8 cellular contexts compared by ENCODE assay signal in the genomic region with DNA sequence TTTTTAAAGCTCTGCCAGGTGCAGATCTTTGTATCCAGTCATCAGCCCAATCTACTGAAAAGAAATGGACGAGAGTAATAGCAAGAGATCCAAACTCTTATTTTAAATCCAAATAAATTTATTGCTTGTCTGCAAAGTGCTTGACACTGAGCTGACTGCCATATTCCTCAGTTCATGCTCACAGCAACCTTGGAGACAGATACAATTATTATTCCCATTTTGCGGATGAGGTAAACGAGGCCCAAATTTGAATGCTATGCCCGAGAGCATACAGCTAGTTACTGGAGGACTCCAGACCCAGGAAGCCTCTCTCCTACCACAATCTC. TPM values are rescaled to one million over a fixed set of nuclear protein-coding genes. Genes with fewer than 3 reads are reported as not detected.
DNase-seq lines count a peak whose midpoint lies in the region; ATAC-seq and TF ChIP-seq lines count a peak whose summit lies in the region.

No MANE protein-coding gene starts in this region.

- no peaks in the 10 kb centered on the region for H3K27me3 Mint-ChIP-seq in CD4-positive, alpha-beta T cell
- H3K27me3 Mint-ChIP-seq in endodermal cell (ENCODE audit: insufficient read depth), result peaks cover 8% of the 10 kb centered on the region

- peak overlapping the region; percentile 86 for H3K23ac ChIP-seq in neuronal stem cell (ENCODE audit: low read depth, low read length, poor library complexity)

- H3K36me3 Mint-ChIP-seq in CD4-positive, alpha-beta T cell (ENCODE audit: low read depth), result peaks cover 43% of the 10 kb centered on the region
- peaks cover 29% of the 10 kb centered on the region for H3K36me3 Mint-ChIP-seq in endodermal cell (ENCODE audit: low read depth)

- intact Hi-C loops in CD4-positive, alpha-beta T cell (cut with DNase I, micrococcal nuclease), result loop anchor here (1.0 to 10.0 kb wide), 4 partner anchors 27 to 329 kb away; partner anchors contain the start of genes CYB5B (in 1 of the 2) and NQO1 (in 1 of the 2)

- H3K27me3 ChIP-seq in CD4-positive, alpha-beta T cell (ENCODE audit: control insufficient read depth, insufficient read depth, low read length), result no peaks in the 10 kb centered on the region
- H3K27me3 ChIP-seq in OCI-LY1 (ENCODE audit: insufficient read depth, low read length) (no peaks in the 10 kb centered on the region), endodermal cell (ENCODE audit: control insufficient read depth, insufficient read depth, low read length, poor library complexity, severe bottlenecking) (no peaks in the 10 kb centered on the region), neuronal stem cell (ENCODE audit: control insufficient read depth in 3 of 3, insufficient read depth in 3 of 3, low read depth in 1 of 3, low read length in 3 of 3) (no peaks in the 10 kb centered on the region)

- H2AFZ ChIP-seq in OCI-LY1 (ENCODE audit: low read length) (no peak overlapping the region), neuronal stem cell (ENCODE audit: low read length) (peak overlapping the region; percentile 92)

- TF ChIP-seq CTCF in CD4-positive, alpha-beta T cell (IDR thresholded peaks at IDR 0.05), result no peak
- TF ChIP-seq CTCF in OCI-LY1 (IDR thresholded peaks at IDR 0.05; ENCODE audit: low read length), result no peak
- no peak for TF ChIP-seq CTCF in endodermal cell (conservative IDR thresholded peaks at IDR 0.05)

- no peaks in the 10 kb centered on the region for H3K9me3 Mint-ChIP-seq in CD4-positive, alpha-beta T cell
- no peaks in the 10 kb centered on the region for H3K9me3 Mint-ChIP-seq in endodermal cell

- peaks cover 35% of the 10 kb centered on the region for H3K79me2 ChIP-seq in OCI-LY1 (ENCODE audit: insufficient read depth, low read length)

- no peak for ATAC-seq in CD4-positive, alpha-beta T cell (ENCODE audit: poor library complexity)
- ATAC-seq in GM18511 (IDR thresholded peaks at IDR 0.05; ENCODE audit: unreplicated experiment) (no peak), HG03442 (IDR thresholded peaks at IDR 0.05; ENCODE audit: unreplicated experiment) (no peak), HG02588 (IDR thresholded peaks at IDR 0.05; ENCODE audit: unreplicated experiment) (no peak)

- H3K4me2 ChIP-seq in OCI-LY1 (ENCODE audit: low read length) (peak overlapping the region; percentile 96), neuronal stem cell (ENCODE audit: insufficient read depth, low read length, poor library complexity, severe bottlenecking) (peak overlapping the region; percentile 41)

- H3K9ac ChIP-seq in OCI-LY1 (ENCODE audit: low read length), result peak overlapping the region; percentile 85
- peak overlapping the region; percentile 91 for H3K9ac ChIP-seq in endodermal cell (ENCODE audit: extremely low read depth, low read length, poor library complexity, severe bottlenecking)
- H3K9ac ChIP-seq in neuronal stem cell (ENCODE audit: low read depth, low read length, poor library complexity), result peak overlapping the region; percentile 99

- no peak overlapping the region for H2AK5ac ChIP-seq in neuronal stem cell (ENCODE audit: low read depth, low read length)

- H2BK15ac ChIP-seq in neuronal stem cell (ENCODE audit: low read length), result no peak overlapping the region

- 6 to 8% methylated on average over 3 to 4 of the region's 4 CpGs for WGBS in endodermal cell (ENCODE audit: insufficient coverage in 1 of 2, insufficient read length in 1 of 2), 2 experiments
- WGBS in neuronal stem cell (ENCODE audit: extremely low coverage in 2 of 2, insufficient read length in 2 of 2, insufficient replicate concordance in 1 of 2), 2 donors, result no CpG with 5 or more reads among the region's 4 CpGs

- H3K4me3 ChIP-seq in OCI-LY1 (ENCODE audit: low read depth, low read length, poor library complexity, severe bottlenecking) (peak overlapping the region; percentile 94), endodermal cell (ENCODE audit: low read length) (peak overlapping the region; percentile 100), neuronal stem cell (ENCODE audit: low read length in 2 of 2) (peak overlapping the region; percentile 89 to 90)

- H3K14ac ChIP-seq in neuronal stem cell (ENCODE audit: low read length), result no peak overlapping the region

- H3K79me1 ChIP-seq in neuronal stem cell (ENCODE audit: low read depth, low read length), result peaks cover 8% of the 10 kb centered on the region

- CTCF ChIA-PET in CD4-positive, alpha-beta T cell (lab: Charles Lee), result interaction anchor here (0.6 to 2.9 kb wide), 12 partner anchors 10 to 358 kb away, joined by 3 to 19 read pairs (median 4); partner anchors contain the start of gene NQO1

- H3K18ac ChIP-seq in neuronal stem cell (ENCODE audit: low read length), result no peak overlapping the region

- H3K4me1 Mint-ChIP-seq in CD4-positive, alpha-beta T cell (ENCODE audit: low read depth), result peaks cover 34% of the 10 kb centered on the region
- peaks cover 6% of the 10 kb centered on the region for H3K4me1 Mint-ChIP-seq in endodermal cell

- peak overlapping the region; percentile 71 for H3K27ac ChIP-seq in CD4-positive, alpha-beta T cell (ENCODE audit: low read depth, low read length)
- peak overlapping the region; percentile 28 for H3K27ac ChIP-seq in OCI-LY1 (ENCODE audit: low read depth, low read length, poor library complexity, severe bottlenecking)
- no peak overlapping the region for H3K27ac ChIP-seq in endodermal cell (ENCODE audit: low read depth, low read length)
- no peak overlapping the region for H3K27ac ChIP-seq in neuronal stem cell (replicated peaks; ENCODE audit: low read length)

- H4K91ac ChIP-seq in neuronal stem cell (ENCODE audit: low read depth, low read length, poor library complexity), result no peak overlapping the region

- peak overlapping the region; percentile 89 for H3K27ac Mint-ChIP-seq in CD4-positive, alpha-beta T cell
- peak overlapping the region; percentile 99 for H3K27ac Mint-ChIP-seq in endodermal cell

- no peak overlapping the region for H3K4ac ChIP-seq in neuronal stem cell (ENCODE audit: low read length)

- no peak overlapping the region for H4K8ac ChIP-seq in neuronal stem cell (ENCODE audit: low read depth, low read length)

- no peak for DNase-seq in CD4-positive, alpha-beta T cell
- DNase-seq in endodermal cell (no peak), neuronal stem cell (ENCODE audit: low spot score) (no peak), DMS153 (lab: John Stamatoyannopoulos, UW) (no peak)

- H3K4me3 Mint-ChIP-seq in CD4-positive, alpha-beta T cell, result peak overlapping the region; percentile 100
- peak overlapping the region; percentile 98 for H3K4me3 Mint-ChIP-seq in endodermal cell

- no peak overlapping the region for H2BK120ac ChIP-seq in neuronal stem cell (ENCODE audit: low read depth, low read length)

- H3K9me3 ChIP-seq in CD4-positive, alpha-beta T cell (ENCODE audit: control insufficient read depth, low read length), result no peaks in the 10 kb centered on the region
- H3K9me3 ChIP-seq in OCI-LY1 (ENCODE audit: low read length) (no peaks in the 10 kb centered on the region), endodermal cell (ENCODE audit: control insufficient read depth, low read length) (no peaks in the 10 kb centered on the region), neuronal stem cell (replicated peaks in 1 of 2; ENCODE audit: control insufficient read depth in 2 of 2, insufficient read depth in 1 of 2, low read depth in 1 of 2, low read length in 2 of 2) (no peaks in the 10 kb centered on the region)

- H3K36me3 ChIP-seq in OCI-LY1 (ENCODE audit: insufficient read depth, low read length) (peaks cover 41% of the 10 kb centered on the region), endodermal cell (ENCODE audit: control insufficient read depth, insufficient read depth, low read length) (peaks cover 33% of the 10 kb centered on the region), neuronal stem cell (replicated peaks in 1 of 2; ENCODE audit: control insufficient read depth in 2 of 2, insufficient read depth in 2 of 2, low read length in 2 of 2) (peaks cover 10 to 42% of the 10 kb centered on the region in 2 donors)

- H4K20me1 ChIP-seq in OCI-LY1 (ENCODE audit: insufficient read depth, low read length), result no peaks in the 10 kb centered on the region

- POLR2A ChIA-PET in CD4-positive, alpha-beta T cell (lab: Charles Lee), result interaction anchor here (0.8 to 3.8 kb wide), 12 partner anchors 8 to 415 kb away, joined by 3 to 62 read pairs (median 5); partner anchors contain the start of genes COG8, CYB5B, NQO1 and WWP2

- H3F3A ChIP-seq in OCI-LY1 (ENCODE audit: insufficient read depth, low read length), result no peaks in the 10 kb centered on the region

- H3K4me1 ChIP-seq in OCI-LY1 (ENCODE audit: insufficient read depth, low read length, severe bottlenecking) (peaks cover 25% of the 10 kb centered on the region), endodermal cell (ENCODE audit: control insufficient read depth, insufficient read depth, low read length) (no peaks in the 10 kb centered on the region), neuronal stem cell (ENCODE audit: control insufficient read depth in 2 of 2, insufficient read depth in 1 of 2, low read depth in 1 of 2, low read length in 2 of 2) (peaks cover 0 to 3% of the 10 kb centered on the region in 2 donors)

- no peak overlapping the region for H2BK12ac ChIP-seq in neuronal stem cell (ENCODE audit: low read length)

- H3K9me2 ChIP-seq in OCI-LY1 (ENCODE audit: low read depth, low read length), result no peaks in the 10 kb centered on the region

- no peak overlapping the region for H2BK5ac ChIP-seq in neuronal stem cell (ENCODE audit: low read length)

RNA-seq across cellular contexts. Expression of gene NOB1, which starts 0.6 kb away (rescaled TPM):
- 10 to 100 TPM; 31.0 to 33.9 TPM for total RNA-seq in CD4-positive, alpha-beta T cell
- 10 to 100 TPM; 53.1 to 53.4 TPM for total RNA-seq in endodermal cell
- 60.9 TPM for polyA plus RNA-seq in endodermal cell (2013, experiment 1 of 2)
- polyA plus RNA-seq in endodermal cell (2013, experiment 2 of 2), result 51.8 TPM
- 61.5 TPM for polyA plus RNA-seq in neuronal stem cell (2013, experiment 1 of 2)
- 60.0 TPM for polyA plus RNA-seq in neuronal stem cell (2013, experiment 2 of 2)

RNA-seq across cellular contexts. Expression of gene WWP2, which starts 8.0 kb away (rescaled TPM):
- 10 to 100 TPM; 41.9 to 43.0 TPM for total RNA-seq in CD4-positive, alpha-beta T cell
- 10 to 100 TPM; 42.3 to 50.0 TPM for total RNA-seq in endodermal cell
- 23.3 TPM for polyA plus RNA-seq in endodermal cell (2013, experiment 1 of 2)
- 20.7 TPM for polyA plus RNA-seq in endodermal cell (2013, experiment 2 of 2)
- polyA plus RNA-seq in neuronal stem cell (2013, experiment 1 of 2), result 15.3 TPM
- 15.3 TPM for polyA plus RNA-seq in neuronal stem cell (2013, experiment 2 of 2)

RNA-seq across cellular contexts. Expression of gene NQO1, which starts 27.7 kb away (rescaled TPM):
- total RNA-seq in CD4-positive, alpha-beta T cell, result under 1 TPM; 0.25 to 0.80 TPM
- 100 to 1,000 TPM; 126 to 141 TPM for total RNA-seq in endodermal cell
- 34.1 TPM for polyA plus RNA-seq in endodermal cell (2013, experiment 1 of 2)
- 43.1 TPM for polyA plus RNA-seq in endodermal cell (2013, experiment 2 of 2)
- 12.2 TPM for polyA plus RNA-seq in neuronal stem cell (2013, experiment 1 of 2)
- polyA plus RNA-seq in neuronal stem cell (2013, experiment 2 of 2), result 11.4 TPM

Comparison
In these comparisons a context has a peak if more than half of its experiments do, and no peak if none do; other contexts are left out.
1. H3K27ac ChIP-seq: peak in CD4-positive, alpha-beta T cell (single experiment) and OCI-LY1 (single experiment); none in endodermal cell (single experiment) and neuronal stem cell (single experiment).
2. RNA of gene NQO1, which starts 27.7 kb away (total RNA-seq): 126 to 141 TPM in endodermal cell; 0.25 to 0.80 TPM in CD4-positive, alpha-beta T cell; every median in the first group is over 10 times any median in the second.
3. Peak in every context shown above with its lines, with median percentiles within 50 percentile points of each other: H3K4me3 ChIP-seq and H3K9ac ChIP-seq.